Comparison of ENCODE assay signal across 1 cellular context in genomic region chr5:90529234-90529938, GRCh38.
A peak's percentile ranks its signal among the peaks of the same experiment; 100 is the strongest.
TF ChIP-seq lines count a peak whose summit lies in the region.

Gene LYSMD3 (minus strand): TSS chr5:90529584. CDS start chr5:90525289, 4,295 bp downstream.

TF ChIP-seq in K562, 482 proteins besides CTCF, POLR2A, EP300 and RAD21 (continued from another document):
- no peak for TF ChIP-seq E4F1 (CRISPR knock-in tag; IDR thresholded peaks at IDR 0.05; ENCODE audit: borderline replicate concordance)
- TF ChIP-seq, protein P1, sequence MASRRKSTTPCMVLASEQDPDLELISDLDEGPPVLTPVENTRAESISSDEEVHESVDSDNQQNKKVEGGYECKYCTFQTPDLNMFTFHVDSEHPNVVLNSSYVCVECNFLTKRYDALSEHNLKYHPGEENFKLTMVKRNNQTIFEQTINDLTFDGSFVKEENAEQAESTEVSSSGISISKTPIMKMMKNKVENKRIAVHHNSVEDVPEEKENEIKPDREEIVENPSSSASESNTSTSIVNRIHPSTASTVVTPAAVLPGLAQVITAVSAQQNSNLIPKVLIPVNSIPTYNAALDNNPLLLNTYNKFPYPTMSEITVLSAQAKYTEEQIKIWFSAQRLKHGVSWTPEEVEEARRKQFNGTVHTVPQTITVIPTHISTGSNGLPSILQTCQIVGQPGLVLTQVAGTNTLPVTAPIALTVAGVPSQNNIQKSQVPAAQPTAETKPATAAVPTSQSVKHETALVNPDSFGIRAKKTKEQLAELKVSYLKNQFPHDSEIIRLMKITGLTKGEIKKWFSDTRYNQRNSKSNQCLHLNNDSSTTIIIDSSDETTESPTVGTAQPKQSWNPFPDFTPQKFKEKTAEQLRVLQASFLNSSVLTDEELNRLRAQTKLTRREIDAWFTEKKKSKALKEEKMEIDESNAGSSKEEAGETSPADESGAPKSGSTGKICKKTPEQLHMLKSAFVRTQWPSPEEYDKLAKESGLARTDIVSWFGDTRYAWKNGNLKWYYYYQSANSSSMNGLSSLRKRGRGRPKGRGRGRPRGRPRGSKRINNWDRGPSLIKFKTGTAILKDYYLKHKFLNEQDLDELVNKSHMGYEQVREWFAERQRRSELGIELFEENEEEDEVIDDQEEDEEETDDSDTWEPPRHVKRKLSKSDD (conservative IDR thresholded peaks at IDR 0.05; ENCODE audit: low read length), result no peak
- no peak; the same call in 1 of the 2 replicates for TF ChIP-seq ZC3H4 (CRISPR knock-in tag; IDR thresholded peaks at IDR 0.05; ENCODE audit: borderline replicate concordance)
- no peak for TF ChIP-seq ZNF3 (CRISPR knock-in tag; IDR thresholded peaks at IDR 0.05)
- TF ChIP-seq NFE2 (IDR thresholded peaks at IDR 0.05; ENCODE audit: low read depth), result no peak; the same call in 1 of the 2 replicates
- TF ChIP-seq HMG20B (CRISPR knock-in tag; IDR thresholded peaks at IDR 0.05), result no peak
- TF ChIP-seq IRF9 (tag; IDR thresholded peaks at IDR 0.05), result no peak
- TF ChIP-seq ZNF589 (CRISPR knock-in tag; IDR thresholded peaks at IDR 0.05; ENCODE audit: low read depth), result no peak
- TF ChIP-seq E2F3 (CRISPR knock-in tag; IDR thresholded peaks at IDR 0.05), result no peak
- TF ChIP-seq MCM7 (IDR thresholded peaks at IDR 0.05), result no peak
- TF ChIP-seq RFX7 (CRISPR knock-in tag; IDR thresholded peaks at IDR 0.05), result no peak
- TF ChIP-seq, protein P2, sequence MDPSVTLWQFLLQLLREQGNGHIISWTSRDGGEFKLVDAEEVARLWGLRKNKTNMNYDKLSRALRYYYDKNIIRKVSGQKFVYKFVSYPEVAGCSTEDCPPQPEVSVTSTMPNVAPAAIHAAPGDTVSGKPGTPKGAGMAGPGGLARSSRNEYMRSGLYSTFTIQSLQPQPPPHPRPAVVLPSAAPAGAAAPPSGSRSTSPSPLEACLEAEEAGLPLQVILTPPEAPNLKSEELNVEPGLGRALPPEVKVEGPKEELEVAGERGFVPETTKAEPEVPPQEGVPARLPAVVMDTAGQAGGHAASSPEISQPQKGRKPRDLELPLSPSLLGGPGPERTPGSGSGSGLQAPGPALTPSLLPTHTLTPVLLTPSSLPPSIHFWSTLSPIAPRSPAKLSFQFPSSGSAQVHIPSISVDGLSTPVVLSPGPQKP (CRISPR knock-in tag; IDR thresholded peaks at IDR 0.05), result no peak
- TF ChIP-seq HMG20A (CRISPR knock-in tag; conservative IDR thresholded peaks at IDR 0.05), result no peak
- no peak for TF ChIP-seq TAL1 (IDR thresholded peaks at IDR 0.05)
- TF ChIP-seq, protein P3, sequence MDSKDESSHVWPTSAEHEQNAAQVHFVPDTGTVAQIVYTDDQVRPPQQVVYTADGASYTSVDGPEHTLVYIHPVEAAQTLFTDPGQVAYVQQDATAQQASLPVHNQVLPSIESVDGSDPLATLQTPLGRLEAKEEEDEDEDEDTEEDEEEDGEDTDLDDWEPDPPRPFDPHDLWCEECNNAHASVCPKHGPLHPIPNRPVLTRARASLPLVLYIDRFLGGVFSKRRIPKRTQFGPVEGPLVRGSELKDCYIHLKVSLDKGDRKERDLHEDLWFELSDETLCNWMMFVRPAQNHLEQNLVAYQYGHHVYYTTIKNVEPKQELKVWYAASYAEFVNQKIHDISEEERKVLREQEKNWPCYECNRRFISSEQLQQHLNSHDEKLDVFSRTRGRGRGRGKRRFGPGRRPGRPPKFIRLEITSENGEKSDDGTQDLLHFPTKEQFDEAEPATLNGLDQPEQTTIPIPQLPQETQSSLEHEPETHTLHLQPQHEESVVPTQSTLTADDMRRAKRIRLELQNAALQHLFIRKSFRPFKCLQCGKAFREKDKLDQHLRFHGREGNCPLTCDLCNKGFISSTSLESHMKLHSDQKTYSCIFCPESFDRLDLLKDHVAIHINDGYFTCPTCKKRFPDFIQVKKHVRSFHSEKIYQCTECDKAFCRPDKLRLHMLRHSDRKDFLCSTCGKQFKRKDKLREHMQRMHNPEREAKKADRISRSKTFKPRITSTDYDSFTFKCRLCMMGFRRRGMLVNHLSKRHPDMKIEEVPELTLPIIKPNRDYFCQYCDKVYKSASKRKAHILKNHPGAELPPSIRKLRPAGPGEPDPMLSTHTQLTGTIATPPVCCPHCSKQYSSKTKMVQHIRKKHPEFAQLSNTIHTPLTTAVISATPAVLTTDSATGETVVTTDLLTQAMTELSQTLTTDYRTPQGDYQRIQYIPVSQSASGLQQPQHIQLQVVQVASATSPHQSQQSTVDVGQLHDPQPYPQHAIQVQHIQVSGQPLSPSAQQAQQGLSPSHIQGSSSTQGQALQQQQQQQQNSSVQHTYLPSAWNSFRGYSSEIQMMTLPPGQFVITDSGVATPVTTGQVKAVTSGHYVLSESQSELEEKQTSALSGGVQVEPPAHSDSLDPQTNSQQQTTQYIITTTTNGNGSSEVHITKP (IDR thresholded peaks at IDR 0.05; ENCODE audit: partially characterized antibody), result no peak
- TF ChIP-seq BMI1 (IDR thresholded peaks at IDR 0.05; ENCODE audit: low read length), result no peak
- TF ChIP-seq TFE3 (CRISPR knock-in tag; IDR thresholded peaks at IDR 0.05), result no peak
- TF ChIP-seq TEAD4 (IDR thresholded peaks at IDR 0.05; ENCODE audit: low read length), result peak; percentile 52; the same call in 1 of the 2 replicates
- TF ChIP-seq TEAD4 (CRISPR knock-in tag; IDR thresholded peaks at IDR 0.05; ENCODE audit: borderline replicate concordance), result no peak
- TF ChIP-seq KAT2B (IDR thresholded peaks at IDR 0.05; ENCODE audit: low read depth, low read length), result no peak
- 0 out of 2 replicates have a peak, but pooled peaks have one; percentile 31 for TF ChIP-seq NFIC (IDR thresholded peaks at IDR 0.05)
- no peak for TF ChIP-seq ZFP30 (CRISPR knock-in tag; IDR thresholded peaks at IDR 0.05; ENCODE audit: borderline replicate concordance)
- TF ChIP-seq, protein P4, sequence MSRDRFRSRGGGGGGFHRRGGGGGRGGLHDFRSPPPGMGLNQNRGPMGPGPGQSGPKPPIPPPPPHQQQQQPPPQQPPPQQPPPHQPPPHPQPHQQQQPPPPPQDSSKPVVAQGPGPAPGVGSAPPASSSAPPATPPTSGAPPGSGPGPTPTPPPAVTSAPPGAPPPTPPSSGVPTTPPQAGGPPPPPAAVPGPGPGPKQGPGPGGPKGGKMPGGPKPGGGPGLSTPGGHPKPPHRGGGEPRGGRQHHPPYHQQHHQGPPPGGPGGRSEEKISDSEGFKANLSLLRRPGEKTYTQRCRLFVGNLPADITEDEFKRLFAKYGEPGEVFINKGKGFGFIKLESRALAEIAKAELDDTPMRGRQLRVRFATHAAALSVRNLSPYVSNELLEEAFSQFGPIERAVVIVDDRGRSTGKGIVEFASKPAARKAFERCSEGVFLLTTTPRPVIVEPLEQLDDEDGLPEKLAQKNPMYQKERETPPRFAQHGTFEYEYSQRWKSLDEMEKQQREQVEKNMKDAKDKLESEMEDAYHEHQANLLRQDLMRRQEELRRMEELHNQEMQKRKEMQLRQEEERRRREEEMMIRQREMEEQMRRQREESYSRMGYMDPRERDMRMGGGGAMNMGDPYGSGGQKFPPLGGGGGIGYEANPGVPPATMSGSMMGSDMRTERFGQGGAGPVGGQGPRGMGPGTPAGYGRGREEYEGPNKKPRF (IDR thresholded peaks at IDR 0.05; ENCODE audit: low read depth, low read length), result no peak
- no peak for TF ChIP-seq MAFF (IDR thresholded peaks at IDR 0.05; ENCODE audit: low read length)
- peak; percentile 84; the same call in 1 of the 2 replicates for TF ChIP-seq ZBTB1 (CRISPR knock-in tag; IDR thresholded peaks at IDR 0.05; ENCODE audit: borderline replicate concordance, low read depth)
- TF ChIP-seq ZNF717 (CRISPR knock-in tag; IDR thresholded peaks at IDR 0.05), result no peak
- no peak for TF ChIP-seq ATF6 (CRISPR knock-in tag; IDR thresholded peaks at IDR 0.05)
- no peak for TF ChIP-seq SRSF1 (IDR thresholded peaks at IDR 0.05; ENCODE audit: low read depth, low read length)
- TF ChIP-seq GABPB1 (CRISPR knock-in tag; IDR thresholded peaks at IDR 0.05), result peak; percentile 81
- TF ChIP-seq ZNF76 (CRISPR knock-in tag; IDR thresholded peaks at IDR 0.05; ENCODE audit: borderline replicate concordance), result no peak; the same call in 1 of the 2 replicates
- no peak for TF ChIP-seq ZNF143 (CRISPR knock-in tag; IDR thresholded peaks at IDR 0.05)
TF ChIP-seq in K562: peak in this region for 126.
